2 cellular contexts compared by ENCODE assay signal in genomic region chr6:111507219-111507618, GRCh38.
TF ChIP-seq lines count a peak whose summit lies in the region.
"Not testable (repeated sequence)": the region's sequence is repeated elsewhere in the genome, so short reads cannot be mapped to it uniquely, and the experiment has no call there.

No MANE protein-coding gene starts in this region.

TF ChIP-seq in H1, 55 proteins besides CTCF, POLR2A, EP300 and RAD21:
- TF ChIP-seq YY1 (IDR thresholded peaks at IDR 0.05; ENCODE audit: low read depth, low read length), result 0 out of 2 replicates have a peak, but pooled peaks have one; percentile 12

TF ChIP-seq in HepG2, 621 proteins besides CTCF, POLR2A, EP300 and RAD21:
- TF ChIP-seq HDAC1 (CRISPR knock-in tag; IDR thresholded peaks at IDR 0.05) (0 out of 2 replicates have a peak, but pooled peaks have one; percentile 15), FOXA1 (CRISPR knock-in tag; IDR thresholded peaks at IDR 0.05) (0 out of 2 replicates have a peak, but pooled peaks have one; percentile 9), HOXA3 (CRISPR knock-in tag; IDR thresholded peaks at IDR 0.05) (peak; percentile 21; the same call in 1 of the 2 replicates)
- TF ChIP-seq FOXA1 (IDR thresholded peaks at IDR 0.05), result not testable (repeated sequence)
TF ChIP-seq in HepG2: peak in this region for 3; not testable (repeated sequence) for 618.
